In the genomic region with DNA sequence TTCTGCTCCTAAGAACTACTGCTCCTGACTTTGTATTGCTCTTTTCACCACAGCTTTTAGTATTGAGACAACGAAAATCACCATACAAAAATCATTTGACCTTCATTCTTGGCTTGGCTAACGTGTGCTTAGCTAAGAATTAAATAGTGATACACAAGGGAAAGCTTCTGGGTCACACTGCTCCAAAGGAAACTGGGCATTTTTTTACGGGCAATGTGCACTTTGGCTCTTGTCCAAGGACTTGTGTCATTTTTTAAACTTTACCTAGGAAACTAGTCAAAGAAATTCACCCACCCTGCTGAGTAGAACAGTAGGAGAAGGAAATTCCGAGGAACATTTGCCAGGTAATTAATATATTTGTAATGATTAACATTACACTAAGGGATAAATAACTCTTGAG, we compare ENCODE assay signal across 36 cellular contexts. TPM values are rescaled to one million over a fixed set of nuclear protein-coding genes. Genes with fewer than 3 reads are reported as not detected.
"Had no signal": no experiment of that assay in that cellular context is flagged by ENCODE, and none has a peak within 500 bp of the region (broad histone marks: within the 10 kb centered on the region; RNA-seq: fewer than 3 reads in every experiment).

No MANE protein-coding gene starts in this region.

- H3K27ac ChIP-seq: ascending aorta, brain microvascular endothelial cell, esophagus squamous epithelium, neutrophil, upper lobe of left lung, vagina had no signal

- H3K4me2 ChIP-seq: smooth muscle cell had no signal

- H3K27me3 ChIP-seq: ascending aorta, brain microvascular endothelial cell, esophagus squamous epithelium, neutrophil, upper lobe of left lung, vagina had no signal

- DNase-seq: activated CD4-positive, alpha-beta memory T cell treated with anti-CD3 and anti-CD28 coated beads for 36 hours; activated CD4-positive, alpha-beta T cell treated with anti-CD3 and anti-CD28 coated beads, Interleukin-2, amount 10 ng/mL, durations not matched to agents 24 days and 14 days; activated CD4-positive, CD25-positive, alpha-beta regulatory T cell treated with anti-CD3 and anti-CD28 coated beads, Interleukin-2, amount 50 U/mL, for 72 hours; activated CD8-positive, alpha-beta memory T cell treated with anti-CD3 and anti-CD28 coated beads, Interleukin-2, amount 50 U/mL, for 4 hours; activated gamma-delta T cell; activated naive CD4-positive, alpha-beta T cell treated with anti-CD3 and anti-CD28 coated beads, Interleukin-2, amount 10 ng/mL, durations not matched to agents 7 days and 5 days; activated naive CD8-positive, alpha-beta T cell treated with anti-CD3 and anti-CD28 coated beads, Interleukin-2, amount 10 ng/mL, durations not matched to agents 7 days and 5 days; activated T-cell treated with anti-CD3 and anti-CD28 coated beads, Interleukin-2, amount 50 U/mL, for 1 hour; brain microvascular endothelial cell; cortex of kidney; esophagus squamous epithelium; foreskin melanocyte; left colon; mucosa of descending colon; nephron progenitor cell; retina; stimulated activated CD4-positive, alpha-beta T cell treated with anti-CD3 and anti-CD28 coated beads, Interleukin-1b, Interleukin-23, amount 100 ng/mL, for 48 hours; stimulated activated CD4-positive, alpha-beta T cell treated with anti-CD3 and anti-CD28 coated beads, Interleukin-4, amount 100 ng/mL, for 4 hours; stimulated activated CD8-positive, alpha-beta memory T cell treated with anti-CD3 and anti-CD28 coated beads, Interleukin-4, amount 100 ng/mL, for 48 hours; stimulated activated naive CD8-positive, alpha-beta T cell treated with anti-CD3 and anti-CD28 coated beads, Interleukin-15, amount 100 ng/mL, for 72 hours; substantia nigra; T-helper 2 cell had no signal

- H3K36me3 ChIP-seq: ascending aorta, brain microvascular endothelial cell, esophagus squamous epithelium, neutrophil, upper lobe of left lung, vagina had no signal

- H3K9me3 ChIP-seq: ascending aorta, esophagus squamous epithelium, mucosa of descending colon, neutrophil, upper lobe of left lung, vagina had no signal

- H3K4me1 ChIP-seq: ascending aorta, esophagus squamous epithelium, upper lobe of left lung, vagina had no signal

- H3K4me3 ChIP-seq: ascending aorta, esophagus squamous epithelium, lung, mucosa of descending colon, smooth muscle cell, upper lobe of left lung, vagina had no signal

- FAIRE-seq: endothelial cell of umbilical vein, islet of Langerhans had no signal

- ATAC-seq: left colon; mucosa of descending colon; stimulated activated memory B cell treated with anti-CD40 and anti-IgM and Interleukin-4, amounts not matched to agents 10 μg/mL and 1 μg/mL and 100 μg/mL, for 72 hours; stimulated activated naive CD8-positive, alpha-beta T cell treated with anti-CD3 and anti-CD28 coated beads, Interleukin-15, amount 100 ng/mL, for 72 hours had no signal

RNA-seq across cellular contexts. Expression of a gene that starts 19.8 kb away (rescaled TPM):
- total RNA-seq: activated CD4-positive, alpha-beta memory T cell treated with anti-CD3 and anti-CD28 coated beads for 36 hours; activated CD4-positive, alpha-beta T cell treated with anti-CD3 and anti-CD28 coated beads, Interleukin-2, amount 10 ng/mL, durations not matched to agents 24 days and 14 days; activated CD8-positive, alpha-beta memory T cell treated with anti-CD3 and anti-CD28 coated beads for 36 hours; activated naive CD8-positive, alpha-beta T cell treated with anti-CD3 and anti-CD28 coated beads, Interleukin-2, amount 10 ng/mL, durations not matched to agents 7 days and 5 days; ascending aorta; cardiac septum; chondrocyte; endothelial cell of umbilical vein; glomerular endothelial cell; mesenteric fat pad; vagina had no signal
- polyA plus RNA-seq: endothelial cell of umbilical vein had no signal
